12 cellular contexts compared by ENCODE assay signal in genomic region chr5:169265888-169266287, GRCh38. TPM values are rescaled to one million over a fixed set of nuclear protein-coding genes. Genes with fewer than 3 reads are reported as not detected.
DNase-seq lines count a peak whose midpoint lies in the region; ATAC-seq and TF ChIP-seq lines count a peak whose summit lies in the region.
"Had no signal": no experiment of that assay in that cellular context is flagged by ENCODE, and none has a peak within 500 bp of the region (broad histone marks: within the 10 kb centered on the region; RNA-seq: fewer than 3 reads in every experiment).

No MANE protein-coding gene starts in this region.

- no peak for TF ChIP-seq EP300 in Ishikawa (IDR thresholded peaks at IDR 0.05; ENCODE audit: borderline replicate concordance)

- H3K36me3 Mint-ChIP-seq in neural crest cell (ENCODE audit: low read depth): no peaks in the 10 kb centered on the region
- H3K36me3 Mint-ChIP-seq: brain had no signal

- H3K4me3 ChIP-seq in astrocyte of the spinal cord (ENCODE audit: low read depth, low read length): no peak overlapping the region

- peaks cover 3% of the 10 kb centered on the region for H3K9me3 Mint-ChIP-seq in neural crest cell
- H3K9me3 Mint-ChIP-seq: activated T-cell treated with anti-CD3 and anti-CD28 coated beads, Interleukin-2, amount 50 U/mL, for 72 hours had no signal

- DNase-seq in EL: peak; percentile 13
- peak; percentile 5 for DNase-seq in astrocyte of the spinal cord (ENCODE audit: low read depth, low spot score)
- DNase-seq in neural crest cell (ENCODE audit: low read depth, low spot score): no peak
- DNase-seq in left ventricle myocardium superior: no peak
- no peak for DNase-seq in substantia nigra (lab: John Stamatoyannopoulos, UW)
- DNase-seq: activated T-cell treated with anti-CD3 and anti-CD28 coated beads, Interleukin-2, amount 50 U/mL, for 72 hours; NCI-H187; stimulated activated CD4-positive, alpha-beta T cell treated with anti-CD3 and anti-CD28 coated beads, Interleukin-4, amount 100 ng/mL, for 1 hour had no signal

- intact Hi-C loops in left ventricle myocardium superior (cut with micrococcal nuclease): no loop called here

- ATAC-seq in GM21717 (IDR thresholded peaks at IDR 0.05; ENCODE audit: unreplicated experiment) (no peak), GM21423 (IDR thresholded peaks at IDR 0.05; ENCODE audit: unreplicated experiment) (no peak), left ventricle myocardium superior (no peak)
- ATAC-seq: activated T-cell treated with anti-CD3 and anti-CD28 coated beads, Interleukin-2, amount 50 U/mL, for 72 hours had no signal

- H3K27ac Mint-ChIP-seq in neural crest cell (ENCODE audit: unreplicated experiment): no peak overlapping the region
- H3K27ac Mint-ChIP-seq: activated T-cell treated with anti-CD3 and anti-CD28 coated beads, Interleukin-2, amount 50 U/mL, for 72 hours; brain had no signal

- no peaks in the 10 kb centered on the region for H3K4me1 Mint-ChIP-seq in neural crest cell

- in situ Hi-C loops in astrocyte of the spinal cord (cut with HindIII; ENCODE audit: low sequenced_read_pairs): no loop called here

- peak; percentile 39 for TF ChIP-seq RAD21 in Ishikawa (IDR thresholded peaks at IDR 0.05; ENCODE audit: low read depth)

- H3K4me3 Mint-ChIP-seq in neural crest cell: no peak overlapping the region
- H3K4me3 Mint-ChIP-seq: activated T-cell treated with anti-CD3 and anti-CD28 coated beads, Interleukin-2, amount 50 U/mL, for 72 hours; brain had no signal

- H3K27me3 Mint-ChIP-seq in neural crest cell (ENCODE audit: low read depth): peaks cover 11% of the 10 kb centered on the region

- TF ChIP-seq CTCF in astrocyte of the spinal cord (IDR thresholded peaks at IDR 0.05; ENCODE audit: low read depth, low read length) (peak; percentile 28), neural crest cell (conservative IDR thresholded peaks at IDR 0.05) (peak; percentile 36)

- H3K27ac ChIP-seq in substantia nigra (ENCODE audit: low read depth, low read length, poor library complexity, severe bottlenecking): no peak overlapping the region

TF ChIP-seq in Ishikawa, 13 proteins besides CTCF, POLR2A, EP300 and RAD21:
- TF ChIP-seq NFIC (IDR thresholded peaks at IDR 0.05) (no peak), FOXM1 (IDR thresholded peaks at IDR 0.05; ENCODE audit: borderline replicate concordance, low read depth) (no peak), CREB1 (IDR thresholded peaks at IDR 0.05; ENCODE audit: low read depth) (no peak), REST (IDR thresholded peaks at IDR 0.05; ENCODE audit: low read depth) (no peak), TAF1 (IDR thresholded peaks at IDR 0.05; ENCODE audit: low read depth) (no peak), TCF12 (IDR thresholded peaks at IDR 0.05; ENCODE audit: low read depth) (no peak), TEAD4 (IDR thresholded peaks at IDR 0.05) (no peak), YY1 (IDR thresholded peaks at IDR 0.05; ENCODE audit: low read depth) (no peak), MAX (IDR thresholded peaks at IDR 0.05) (no peak), EGR1 (IDR thresholded peaks at IDR 0.05) (no peak), ZBTB7A (IDR thresholded peaks at IDR 0.05; ENCODE audit: low read depth) (no peak), USF1 (IDR thresholded peaks at IDR 0.05) (no peak), CEBPB (IDR thresholded peaks at IDR 0.05) (no peak)

RNA-seq across cellular contexts. Expression of gene SLIT3, which starts 35.1 kb away (rescaled TPM):
- total RNA-seq in neural crest cell (12.6 and 13.3 TPM in 2 replicates), left ventricle myocardium superior (8.4 TPM)

Comparison
In these comparisons a context has a peak if more than half of its experiments do, and no peak if none do; other contexts are left out.
1. DNase-seq: peak in EL (single experiment) and astrocyte of the spinal cord (single experiment); none in neural crest cell (single experiment), left ventricle myocardium superior (single experiment) and substantia nigra (0 of 49).